24 cellular contexts compared by ENCODE assay signal in the genomic region with DNA sequence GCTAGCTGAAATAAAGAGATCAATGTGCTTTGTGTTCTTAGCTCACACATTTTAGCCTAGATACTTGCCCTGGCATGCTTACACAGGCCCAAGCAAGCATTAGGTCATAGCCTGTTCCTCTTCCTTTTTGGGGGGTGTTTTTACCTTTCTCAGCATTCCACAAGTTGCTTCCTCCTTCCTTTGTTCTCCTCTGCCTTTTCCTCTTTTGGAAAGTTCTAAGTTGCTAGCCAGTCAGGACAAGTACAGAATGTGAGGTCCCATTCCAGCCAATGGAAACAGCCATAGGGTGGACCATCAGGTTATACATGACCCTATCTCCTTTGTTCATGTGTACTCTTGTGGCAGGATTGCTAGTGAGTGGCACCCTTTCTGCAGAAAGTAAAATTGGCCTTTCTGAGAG.
"Had no signal": no experiment of that assay in that cellular context is flagged by ENCODE, and none has a peak within 500 bp of the region (broad histone marks: within the 10 kb centered on the region; RNA-seq: fewer than 3 reads in every experiment).

No MANE protein-coding gene starts in this region.

- H3K4me1 ChIP-seq: parathyroid adenoma, right lobe of liver, tibial nerve, upper lobe of left lung had no signal

- H3K27me3 ChIP-seq: esophagus squamous epithelium, right lobe of liver, tibial nerve, upper lobe of left lung had no signal

- ATAC-seq: effector memory CD8-positive, alpha-beta T cell; mucosa of descending colon; natural killer cell treated with Interleukin-12 subunit alpha and Interleukin-12 subunit beta and Interleukin-15 and Interleukin-18, amount 100 ng/mL, for 72 hours; right lobe of liver; stimulated activated naive B cell treated with anti-CD40 and anti-IgM and Interleukin-4, amounts not matched to agents 10 μg/mL and 1 μg/mL and 100 μg/mL, for 72 hours had no signal

- H3K4me3 ChIP-seq: esophagus squamous epithelium, lung, mucosa of descending colon, right lobe of liver, thoracic aorta, tibial nerve, upper lobe of left lung had no signal

- H3K27ac Mint-ChIP-seq: effector memory CD8-positive, alpha-beta T cell; immature natural killer cell; mesothelial cell of epicardium; naive B cell; natural killer cell treated with Interleukin-12 subunit alpha and Interleukin-12 subunit beta and Interleukin-15 and Interleukin-18, amount 100 ng/mL, for 72 hours; progenitor cell of endocrine pancreas; stimulated activated naive B cell treated with anti-CD40 and anti-IgM and Interleukin-4, amounts not matched to agents 10 μg/mL and 1 μg/mL and 100 μg/mL, for 72 hours; stimulated activated naive CD8-positive, alpha-beta T cell treated with anti-CD3 and anti-CD28 coated beads, Interleukin-15, Interleukin-2, amounts not matched to agents 100 ng/mL and 50 ng/mL, for 24 hours had no signal

- H3K9me3 Mint-ChIP-seq: neural crest cell had no signal

- H3K27ac ChIP-seq: parathyroid adenoma, right lobe of liver, thoracic aorta, tibial nerve, upper lobe of left lung had no signal

- H3K4me1 Mint-ChIP-seq: immature natural killer cell; mesothelial cell of epicardium; naive B cell; neural crest cell; stimulated activated naive B cell treated with anti-CD40 and anti-IgM and Interleukin-4, amounts not matched to agents 10 μg/mL and 1 μg/mL and 100 μg/mL, for 72 hours had no signal

- DNase-seq: cortex of kidney; effector memory CD8-positive, alpha-beta T cell; esophagus squamous epithelium; hypothalamus; immature natural killer cell; islet precursor cell; mesenchymal stem cell; mucosa of descending colon; naive B cell; right lobe of liver; small intestine; stimulated activated CD4-positive, alpha-beta T cell treated with anti-CD3 and anti-CD28 coated beads, Interleukin-15, amount 100 ng/mL, for 24 hours; stimulated activated CD4-positive, alpha-beta T cell treated with anti-CD3 and anti-CD28 coated beads, Interleukin-2, amount 100 ng/mL, for 48 hours; stimulated activated naive B cell treated with anti-CD40 and anti-IgM and Interleukin-4, amounts not matched to agents 10 μg/mL and 1 μg/mL and 100 μg/mL, for 72 hours; upper lobe of left lung had no signal

- H3K4me3 Mint-ChIP-seq: effector memory CD8-positive, alpha-beta T cell; immature natural killer cell; mesothelial cell of epicardium; naive B cell; natural killer cell treated with Interleukin-12 subunit alpha and Interleukin-12 subunit beta and Interleukin-15 and Interleukin-18, amount 100 ng/mL, for 72 hours; neural crest cell; stimulated activated naive B cell treated with anti-CD40 and anti-IgM and Interleukin-4, amounts not matched to agents 10 μg/mL and 1 μg/mL and 100 μg/mL, for 72 hours; stimulated activated naive CD8-positive, alpha-beta T cell treated with anti-CD3 and anti-CD28 coated beads, Interleukin-15, Interleukin-2, amounts not matched to agents 100 ng/mL and 50 ng/mL, for 24 hours had no signal

- H3K27me3 Mint-ChIP-seq: effector memory CD8-positive, alpha-beta T cell; naive B cell; natural killer cell treated with Interleukin-12 subunit alpha and Interleukin-12 subunit beta and Interleukin-15 and Interleukin-18, amount 100 ng/mL, for 72 hours; progenitor cell of endocrine pancreas; stimulated activated naive B cell treated with anti-CD40 and anti-IgM and Interleukin-4, amounts not matched to agents 10 μg/mL and 1 μg/mL and 100 μg/mL, for 72 hours; stimulated activated naive CD8-positive, alpha-beta T cell treated with anti-CD3 and anti-CD28 coated beads, Interleukin-15, Interleukin-2, amounts not matched to agents 100 ng/mL and 50 ng/mL, for 24 hours had no signal

- H3K36me3 ChIP-seq: esophagus squamous epithelium, right lobe of liver, thoracic aorta, tibial nerve, upper lobe of left lung had no signal

- H3K9me3 ChIP-seq: mucosa of descending colon, right lobe of liver, thoracic aorta had no signal

- H3K36me3 Mint-ChIP-seq: mesothelial cell of epicardium; naive B cell; stimulated activated naive B cell treated with anti-CD40 and anti-IgM and Interleukin-4, amounts not matched to agents 10 μg/mL and 1 μg/mL and 100 μg/mL, for 72 hours had no signal
